ENCODE assay signal across 2 cellular contexts in the genomic region with DNA sequence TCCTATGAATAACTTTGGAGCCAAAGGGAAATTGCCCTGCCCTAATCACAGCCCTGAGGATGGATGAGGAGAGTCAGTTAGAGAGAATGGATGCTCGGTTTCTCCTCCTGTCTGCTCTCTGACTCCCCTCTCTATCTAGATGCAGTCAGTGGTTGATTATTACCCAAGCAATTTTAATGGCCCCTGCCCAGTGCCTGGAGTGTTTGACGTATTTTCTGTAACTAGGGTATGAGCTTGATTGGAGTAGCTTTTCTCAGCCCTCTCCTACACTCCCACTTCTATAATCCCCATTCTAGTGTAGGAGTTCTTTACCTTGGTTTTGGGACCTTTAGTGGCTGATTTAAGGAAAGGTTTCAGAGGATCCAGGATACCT.
TF ChIP-seq lines count a peak whose summit lies in the region.

No MANE protein-coding gene starts in this region.

TF ChIP-seq in A549, 52 proteins besides CTCF, POLR2A, EP300 and RAD21 (continued from another document):
- TF ChIP-seq, protein P1, sequence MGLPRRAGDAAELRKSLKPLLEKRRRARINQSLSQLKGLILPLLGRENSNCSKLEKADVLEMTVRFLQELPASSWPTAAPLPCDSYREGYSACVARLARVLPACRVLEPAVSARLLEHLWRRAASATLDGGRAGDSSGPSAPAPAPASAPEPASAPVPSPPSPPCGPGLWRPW (IDR thresholded peaks at IDR 0.05), result no peak
- no peak for TF ChIP-seq FOXS1 (CRISPR knock-in tag; IDR thresholded peaks at IDR 0.05)
TF ChIP-seq in A549: peak in this region for 0.

TF ChIP-seq in IMR-90, 13 proteins besides CTCF, POLR2A, EP300 and RAD21 (continued from another document):
- TF ChIP-seq, protein P2, sequence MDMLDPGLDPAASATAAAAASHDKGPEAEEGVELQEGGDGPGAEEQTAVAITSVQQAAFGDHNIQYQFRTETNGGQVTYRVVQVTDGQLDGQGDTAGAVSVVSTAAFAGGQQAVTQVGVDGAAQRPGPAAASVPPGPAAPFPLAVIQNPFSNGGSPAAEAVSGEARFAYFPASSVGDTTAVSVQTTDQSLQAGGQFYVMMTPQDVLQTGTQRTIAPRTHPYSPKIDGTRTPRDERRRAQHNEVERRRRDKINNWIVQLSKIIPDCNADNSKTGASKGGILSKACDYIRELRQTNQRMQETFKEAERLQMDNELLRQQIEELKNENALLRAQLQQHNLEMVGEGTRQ (IDR thresholded peaks at IDR 0.05; ENCODE audit: low read depth, low read length), result no peak
- TF ChIP-seq SMC3 (IDR thresholded peaks at IDR 0.05; ENCODE audit: low read depth, low read length) (no peak), MAZ (IDR thresholded peaks at IDR 0.05; ENCODE audit: borderline replicate concordance, low read depth, low read length) (no peak), MXI1 (IDR thresholded peaks at IDR 0.05; ENCODE audit: borderline replicate concordance, low read depth, low read length) (no peak), RFX5 (IDR thresholded peaks at IDR 0.05; ENCODE audit: low read depth, low read length) (no peak), NFE2L2 (IDR thresholded peaks at IDR 0.05; ENCODE audit: low read depth, low read length) (no peak), MAFK (IDR thresholded peaks at IDR 0.05; ENCODE audit: low read depth, low read length) (no peak), FOS (IDR thresholded peaks at IDR 0.05; ENCODE audit: low read depth, low read length) (no peak), BHLHE40 (IDR thresholded peaks at IDR 0.05; ENCODE audit: low read depth, low read length) (no peak), RCOR1 (IDR thresholded peaks at IDR 0.05; ENCODE audit: insufficient replicate concordance, low read length) (no peak), CHD1 (IDR thresholded peaks at IDR 0.05; ENCODE audit: low read depth, low read length) (no peak)
- TF ChIP-seq, protein P3, sequence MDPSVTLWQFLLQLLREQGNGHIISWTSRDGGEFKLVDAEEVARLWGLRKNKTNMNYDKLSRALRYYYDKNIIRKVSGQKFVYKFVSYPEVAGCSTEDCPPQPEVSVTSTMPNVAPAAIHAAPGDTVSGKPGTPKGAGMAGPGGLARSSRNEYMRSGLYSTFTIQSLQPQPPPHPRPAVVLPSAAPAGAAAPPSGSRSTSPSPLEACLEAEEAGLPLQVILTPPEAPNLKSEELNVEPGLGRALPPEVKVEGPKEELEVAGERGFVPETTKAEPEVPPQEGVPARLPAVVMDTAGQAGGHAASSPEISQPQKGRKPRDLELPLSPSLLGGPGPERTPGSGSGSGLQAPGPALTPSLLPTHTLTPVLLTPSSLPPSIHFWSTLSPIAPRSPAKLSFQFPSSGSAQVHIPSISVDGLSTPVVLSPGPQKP (IDR thresholded peaks at IDR 0.05; ENCODE audit: borderline replicate concordance, low read depth, low read length), result no peak
